ENCODE assay signal across 31 cellular contexts in genomic region chr10:66942407-66942806, GRCh38. TPM values are rescaled to one million over a fixed set of nuclear protein-coding genes. Genes with fewer than 3 reads are reported as not detected.
"Had no signal": no experiment of that assay in that cellular context is flagged by ENCODE, and none has a peak within 500 bp of the region (broad histone marks: within the 10 kb centered on the region; RNA-seq: fewer than 3 reads in every experiment).

No MANE protein-coding gene starts in this region.

- H3K36me3 ChIP-seq: neural progenitor cell, ovary, right lobe of liver, sigmoid colon, stomach, thoracic aorta, thyroid gland, tibial nerve, upper lobe of left lung had no signal

- H3K27ac ChIP-seq: neural progenitor cell, ovary, parathyroid adenoma, psoas muscle, right lobe of liver, sigmoid colon, stomach, thoracic aorta, thyroid gland, tibial nerve, upper lobe of left lung had no signal

- H3K9me3 ChIP-seq: ovary, psoas muscle, right lobe of liver, stomach, thoracic aorta, thyroid gland, tibial nerve, upper lobe of left lung had no signal

- FAIRE-seq: small intestine, urothelium cell line had no signal

- H3K27ac Mint-ChIP-seq: natural killer cell; neural progenitor cell; progenitor cell of endocrine pancreas; stimulated activated effector memory CD8-positive, alpha-beta T cell treated with anti-CD3 and anti-CD28 coated beads, Interleukin-12 subunit alpha, Interleukin-12 subunit beta, amount 100 ng/mL, for 72 hours; stimulated activated naive B cell treated with anti-CD40 and anti-IgM and Interleukin-4, amounts not matched to agents 10 μg/mL and 1 μg/mL and 100 μg/mL, for 72 hours; stimulated activated naive CD8-positive, alpha-beta T cell treated with anti-CD3 and anti-CD28 coated beads, Interleukin-15, Interleukin-2, amounts not matched to agents 100 ng/mL and 50 ng/mL, for 24 hours had no signal

- H3K4me3 Mint-ChIP-seq: natural killer cell; nephron; neural progenitor cell; stimulated activated effector memory CD8-positive, alpha-beta T cell treated with anti-CD3 and anti-CD28 coated beads, Interleukin-12 subunit alpha, Interleukin-12 subunit beta, amount 100 ng/mL, for 72 hours; stimulated activated naive B cell treated with anti-CD40 and anti-IgM and Interleukin-4, amounts not matched to agents 10 μg/mL and 1 μg/mL and 100 μg/mL, for 72 hours; stimulated activated naive CD8-positive, alpha-beta T cell treated with anti-CD3 and anti-CD28 coated beads, Interleukin-15, Interleukin-2, amounts not matched to agents 100 ng/mL and 50 ng/mL, for 24 hours had no signal

- H3K9me3 Mint-ChIP-seq: neural progenitor cell; stimulated activated naive B cell treated with anti-CD40 and anti-IgM and Interleukin-4, amounts not matched to agents 10 μg/mL and 1 μg/mL and 100 μg/mL, for 72 hours; stimulated activated naive CD8-positive, alpha-beta T cell treated with anti-CD3 and anti-CD28 coated beads, Interleukin-15, Interleukin-2, amounts not matched to agents 100 ng/mL and 50 ng/mL, for 24 hours had no signal

- H3K27me3 ChIP-seq: neural progenitor cell, ovary, right lobe of liver, sigmoid colon, stomach, thyroid gland, tibial nerve, upper lobe of left lung had no signal

- H3K27me3 Mint-ChIP-seq: progenitor cell of endocrine pancreas; stimulated activated naive B cell treated with anti-CD40 and anti-IgM and Interleukin-4, amounts not matched to agents 10 μg/mL and 1 μg/mL and 100 μg/mL, for 72 hours; stimulated activated naive CD8-positive, alpha-beta T cell treated with anti-CD3 and anti-CD28 coated beads, Interleukin-15, Interleukin-2, amounts not matched to agents 100 ng/mL and 50 ng/mL, for 24 hours had no signal

- H3K36me3 Mint-ChIP-seq: natural killer cell; neural progenitor cell; stimulated activated effector memory CD8-positive, alpha-beta T cell treated with anti-CD3 and anti-CD28 coated beads, Interleukin-12 subunit alpha, Interleukin-12 subunit beta, amount 100 ng/mL, for 72 hours; stimulated activated naive B cell treated with anti-CD40 and anti-IgM and Interleukin-4, amounts not matched to agents 10 μg/mL and 1 μg/mL and 100 μg/mL, for 72 hours had no signal

- DNase-seq: natural killer cell; occipital lobe; ovary; posterior cingulate gyrus; psoas muscle; right cardiac atrium; right lobe of liver; sigmoid colon; small intestine; stimulated activated CD4-positive, alpha-beta T cell treated with anti-CD3 and anti-CD28 coated beads, Interleukin-15, amount 100 ng/mL, for 24 hours; stimulated activated CD4-positive, alpha-beta T cell treated with anti-CD3 and anti-CD28 coated beads, Interleukin-2, amount 100 ng/mL, for 24 hours; stimulated activated CD4-positive, alpha-beta T cell treated with anti-CD3 and anti-CD28 coated beads, Interleukin-2, amount 100 ng/mL, for 48 hours; stimulated activated CD4-positive, alpha-beta T cell treated with anti-CD3 and anti-CD28 coated beads, Interleukin-4, amount 100 ng/mL, for 24 hours; stimulated activated naive B cell treated with anti-CD40 and anti-IgM and Interleukin-4, amounts not matched to agents 10 μg/mL and 1 μg/mL and 100 μg/mL, for 72 hours; stimulated activated naive CD4-positive, alpha-beta T cell treated with Interleukin-2 at 50 U/mL for 16 hours; stomach; thyroid gland; trophoblast cell; upper lobe of left lung had no signal

- H3K4me1 ChIP-seq: neural progenitor cell, parathyroid adenoma, psoas muscle, right lobe of liver, thyroid gland, tibial nerve, upper lobe of left lung had no signal

- H3K4me1 Mint-ChIP-seq: natural killer cell; stimulated activated effector memory CD8-positive, alpha-beta T cell treated with anti-CD3 and anti-CD28 coated beads, Interleukin-12 subunit alpha, Interleukin-12 subunit beta, amount 100 ng/mL, for 72 hours; stimulated activated naive B cell treated with anti-CD40 and anti-IgM and Interleukin-4, amounts not matched to agents 10 μg/mL and 1 μg/mL and 100 μg/mL, for 72 hours had no signal

- H3K4me3 ChIP-seq: neural progenitor cell, ovary, psoas muscle, right lobe of liver, sigmoid colon, stomach, thoracic aorta, thyroid gland, tibial nerve, upper lobe of left lung had no signal

RNA-seq across cellular contexts. Expression of gene LRRTM3, which starts 16.6 kb away (rescaled TPM):
- total RNA-seq: natural killer cell, osteoblast, progenitor cell of endocrine pancreas, psoas muscle, renal cortical epithelial cell, right cardiac atrium, right lobe of liver, subcutaneous adipose tissue, thyroid gland, upper lobe of left lung had no signal
- polyA plus RNA-seq: stomach had no signal
